Comparison of ENCODE assay signal across 17 cellular contexts in genomic region chr14:81523616-81524015, GRCh38. TPM values are rescaled to one million over a fixed set of nuclear protein-coding genes. Genes with fewer than 3 reads are reported as not detected.
A peak's percentile ranks its signal among the peaks of the same experiment; 100 is the strongest.
DNase-seq lines count a peak whose midpoint lies in the region; ATAC-seq, FAIRE-seq and TF ChIP-seq lines count a peak whose summit lies in the region.
"Had no signal": no experiment of that assay in that cellular context is flagged by ENCODE, and none has a peak within 500 bp of the region (broad histone marks: within the 10 kb centered on the region; RNA-seq: fewer than 3 reads in every experiment).

No MANE protein-coding gene starts in this region.

- no peaks in the 10 kb centered on the region for H3K27me3 Mint-ChIP-seq in WTC11 (ENCODE audit: low read depth)
- H3K27me3 Mint-ChIP-seq: brain; stimulated activated memory B cell treated with anti-CD40 and anti-IgM and Interleukin-4, amounts not matched to agents 10 μg/mL and 1 μg/mL and 100 μg/mL, for 72 hours had no signal

- FAIRE-seq in GM18507 (lab: Jason Lieb, UNC) (peak; percentile 51), GM19239 (lab: Jason Lieb, UNC) (peak; percentile 26), frontal cortex (lab: Jason Lieb, UNC) (no peak)
- FAIRE-seq: GM12892, kidney had no signal

- no peak overlapping the region for H3K27ac Mint-ChIP-seq in WTC11
- H3K27ac Mint-ChIP-seq: stimulated activated memory B cell treated with anti-CD40 and anti-IgM and Interleukin-4, amounts not matched to agents 10 μg/mL and 1 μg/mL and 100 μg/mL, for 72 hours had no signal

- H3K36me3 Mint-ChIP-seq in WTC11: peaks cover 21% of the 10 kb centered on the region

- CTCF ChIA-PET in WTC11 (lab: Charles Lee): no interaction called here

- H3K9me3 Mint-ChIP-seq in WTC11: no peaks in the 10 kb centered on the region
- H3K9me3 Mint-ChIP-seq: brain; stimulated activated memory B cell treated with anti-CD40 and anti-IgM and Interleukin-4, amounts not matched to agents 10 μg/mL and 1 μg/mL and 100 μg/mL, for 72 hours had no signal

- H3K4me3 Mint-ChIP-seq in WTC11: no peak overlapping the region
- H3K4me3 Mint-ChIP-seq: brain; stimulated activated memory B cell treated with anti-CD40 and anti-IgM and Interleukin-4, amounts not matched to agents 10 μg/mL and 1 μg/mL and 100 μg/mL, for 72 hours had no signal

- no peak for TF ChIP-seq CTCF in WTC11 (IDR thresholded peaks at IDR 0.05)

- DNase-seq in GM18507 (ENCODE audit: extremely low spot score, insufficient read length, low read depth) (no peak), GM19239 (ENCODE audit: insufficient read length, low spot score) (no peak), WTC11 (ENCODE audit: low spot score) (no peak), NCI-H128 (lab: John Stamatoyannopoulos, UW; ENCODE audit: unreplicated experiment) (no peak), frontal cortex (ENCODE audit: low spot score in 2 of 2) (no peak)
- no peak for DNase-seq in activated naive CD4-positive, alpha-beta T cell (lab: John Stamatoyannopoulos, UW)
- DNase-seq: activated CD4-positive, CD25-positive, alpha-beta regulatory T cell treated with anti-CD3 and anti-CD28 coated beads, Interleukin-2, amount 50 U/mL, for 72 hours; DMS79; GOT3; kidney; mucosa of descending colon; stimulated activated CD4-positive, alpha-beta T cell treated with anti-CD3 and anti-CD28 coated beads, Interleukin-1b, Interleukin-23, amount 100 ng/mL, for 48 hours had no signal

- peak; percentile 62 for ATAC-seq in HG02870 (IDR thresholded peaks at IDR 0.05; ENCODE audit: unreplicated experiment)
- ATAC-seq in HG03571 (IDR thresholded peaks at IDR 0.05; ENCODE audit: unreplicated experiment): peak; percentile 35
- ATAC-seq in WTC11: no peak
- ATAC-seq: mucosa of descending colon; stimulated activated memory B cell treated with anti-CD40 and anti-IgM and Interleukin-4, amounts not matched to agents 10 μg/mL and 1 μg/mL and 100 μg/mL, for 72 hours had no signal

- no peaks in the 10 kb centered on the region for H3K4me1 Mint-ChIP-seq in WTC11

- POLR2A ChIA-PET in WTC11 (lab: Charles Lee): no interaction called here

TF ChIP-seq in WTC11, 78 proteins besides CTCF, POLR2A, EP300 and RAD21:
- TF ChIP-seq ZNF671 (CRISPR knock-in tag; IDR thresholded peaks at IDR 0.05) (no peak), SMAD3 (CRISPR knock-in tag; IDR thresholded peaks at IDR 0.05; ENCODE audit: borderline replicate concordance) (no peak), AFF4 (CRISPR knock-in tag; IDR thresholded peaks at IDR 0.05; ENCODE audit: borderline replicate concordance) (no peak), ZNF512 (CRISPR knock-in tag; IDR thresholded peaks at IDR 0.05; ENCODE audit: borderline replicate concordance) (no peak), ZNF416 (CRISPR knock-in tag; IDR thresholded peaks at IDR 0.05) (no peak), ETV6 (CRISPR knock-in tag; IDR thresholded peaks at IDR 0.05) (no peak), ZBTB21 (CRISPR knock-in tag; IDR thresholded peaks at IDR 0.05; ENCODE audit: borderline replicate concordance) (no peak), SOX15 (CRISPR knock-in tag; IDR thresholded peaks at IDR 0.05) (no peak), ZNF138 (CRISPR knock-in tag; conservative IDR thresholded peaks at IDR 0.05) (no peak)
- TF ChIP-seq, protein P1, sequence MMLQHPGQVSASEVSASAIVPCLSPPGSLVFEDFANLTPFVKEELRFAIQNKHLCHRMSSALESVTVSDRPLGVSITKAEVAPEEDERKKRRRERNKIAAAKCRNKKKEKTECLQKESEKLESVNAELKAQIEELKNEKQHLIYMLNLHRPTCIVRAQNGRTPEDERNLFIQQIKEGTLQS (CRISPR knock-in tag; conservative IDR thresholded peaks at IDR 0.05): no peak
- TF ChIP-seq, protein P2, sequence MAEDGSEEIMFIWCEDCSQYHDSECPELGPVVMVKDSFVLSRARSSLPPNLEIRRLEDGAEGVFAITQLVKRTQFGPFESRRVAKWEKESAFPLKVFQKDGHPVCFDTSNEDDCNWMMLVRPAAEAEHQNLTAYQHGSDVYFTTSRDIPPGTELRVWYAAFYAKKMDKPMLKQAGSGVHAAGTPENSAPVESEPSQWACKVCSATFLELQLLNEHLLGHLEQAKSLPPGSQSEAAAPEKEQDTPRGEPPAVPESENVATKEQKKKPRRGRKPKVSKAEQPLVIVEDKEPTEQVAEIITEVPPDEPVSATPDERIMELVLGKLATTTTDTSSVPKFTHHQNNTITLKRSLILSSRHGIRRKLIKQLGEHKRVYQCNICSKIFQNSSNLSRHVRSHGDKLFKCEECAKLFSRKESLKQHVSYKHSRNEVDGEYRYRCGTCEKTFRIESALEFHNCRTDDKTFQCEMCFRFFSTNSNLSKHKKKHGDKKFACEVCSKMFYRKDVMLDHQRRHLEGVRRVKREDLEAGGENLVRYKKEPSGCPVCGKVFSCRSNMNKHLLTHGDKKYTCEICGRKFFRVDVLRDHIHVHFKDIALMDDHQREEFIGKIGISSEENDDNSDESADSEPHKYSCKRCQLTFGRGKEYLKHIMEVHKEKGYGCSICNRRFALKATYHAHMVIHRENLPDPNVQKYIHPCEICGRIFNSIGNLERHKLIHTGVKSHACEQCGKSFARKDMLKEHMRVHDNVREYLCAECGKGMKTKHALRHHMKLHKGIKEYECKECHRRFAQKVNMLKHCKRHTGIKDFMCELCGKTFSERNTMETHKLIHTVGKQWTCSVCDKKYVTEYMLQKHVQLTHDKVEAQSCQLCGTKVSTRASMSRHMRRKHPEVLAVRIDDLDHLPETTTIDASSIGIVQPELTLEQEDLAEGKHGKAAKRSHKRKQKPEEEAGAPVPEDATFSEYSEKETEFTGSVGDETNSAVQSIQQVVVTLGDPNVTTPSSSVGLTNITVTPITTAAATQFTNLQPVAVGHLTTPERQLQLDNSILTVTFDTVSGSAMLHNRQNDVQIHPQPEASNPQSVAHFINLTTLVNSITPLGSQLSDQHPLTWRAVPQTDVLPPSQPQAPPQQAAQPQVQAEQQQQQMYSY (CRISPR knock-in tag; IDR thresholded peaks at IDR 0.05): no peak
- TF ChIP-seq, protein P3, sequence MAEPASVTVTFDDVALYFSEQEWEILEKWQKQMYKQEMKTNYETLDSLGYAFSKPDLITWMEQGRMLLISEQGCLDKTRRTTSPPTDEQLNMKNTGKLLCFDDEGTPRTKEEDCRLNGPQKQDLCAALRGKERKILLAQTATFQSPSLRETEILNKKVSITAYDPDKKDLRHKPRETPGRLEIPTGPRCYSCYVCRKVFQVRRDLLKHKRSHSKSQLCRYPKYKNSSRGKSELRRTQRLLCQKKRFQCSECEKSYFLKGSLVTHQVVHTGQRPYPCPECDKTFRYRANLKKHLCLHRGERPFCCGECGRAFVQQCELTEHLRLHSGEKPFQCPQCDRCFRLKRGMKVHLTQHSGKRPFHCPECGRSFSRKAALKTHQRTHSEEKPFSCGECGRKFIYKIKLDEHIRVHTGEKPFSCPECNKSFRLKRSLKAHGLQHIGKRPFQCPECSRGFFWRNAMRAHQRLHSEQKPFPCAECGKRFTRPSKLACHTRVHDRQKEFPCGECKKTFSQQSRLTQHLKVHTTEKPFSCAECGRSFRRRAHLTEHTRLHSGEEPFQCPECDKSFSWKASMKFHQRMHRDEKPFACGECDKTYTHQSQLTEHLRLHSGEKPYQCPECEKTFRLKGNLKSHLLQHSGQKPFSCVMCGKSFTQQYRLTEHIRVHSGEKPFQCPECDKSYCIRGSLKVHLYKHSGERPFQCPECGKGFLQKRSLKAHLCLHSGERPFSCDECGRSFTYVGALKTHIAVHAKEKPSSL (CRISPR knock-in tag; conservative IDR thresholded peaks at IDR 0.05): no peak

RNA-seq across cellular contexts. Expression of gene SEL1L, which starts 10.0 kb away (rescaled TPM):
- 24.6 to 29.1 TPM (median 28.7 TPM) in 3 replicates for total RNA-seq in WTC11 (2021)
- 64.0 TPM for total RNA-seq in frontal cortex
